In the genomic region with DNA sequence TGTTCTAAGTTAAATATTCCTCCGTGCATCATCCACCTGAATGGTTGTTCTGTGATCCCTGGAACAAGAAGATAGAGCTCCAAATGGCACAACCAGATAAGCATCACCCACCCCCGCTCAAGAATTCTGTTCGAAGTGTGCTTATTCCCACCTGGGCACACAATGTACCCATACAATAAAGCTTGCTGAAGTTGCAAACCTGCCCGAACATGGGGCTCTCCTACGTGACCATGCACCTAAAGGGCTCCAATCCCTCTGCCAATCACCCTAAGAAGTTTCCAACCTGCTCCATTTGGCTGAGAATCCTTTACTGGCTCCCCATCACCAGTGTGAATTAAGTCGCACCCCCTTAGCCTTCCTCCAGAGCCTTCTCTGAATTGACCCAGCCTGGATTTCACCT, we compare ENCODE assay signal across 28 cellular contexts.
"Had no signal": no experiment of that assay in that cellular context is flagged by ENCODE, and none has a peak within 500 bp of the region (broad histone marks: within the 10 kb centered on the region; RNA-seq: fewer than 3 reads in every experiment).

No MANE protein-coding gene starts in this region.

- H3K27ac Mint-ChIP-seq: activated CD4-positive, alpha-beta memory T cell treated with anti-CD3 and anti-CD28 coated beads, Interleukin-2, amount 10 ng/mL, durations not matched to agents 7 days and 5 days; activated CD4-positive, alpha-beta T cell treated with anti-CD3 and anti-CD28 coated beads for 36 hours; activated CD4-positive, alpha-beta T cell treated with anti-CD3 and anti-CD28 coated beads, Interleukin-2, amount 10 ng/mL, durations not matched to agents 24 days and 14 days; activated naive CD4-positive, alpha-beta T cell treated with anti-CD3 and anti-CD28 coated beads, Interleukin-2, amount 10 ng/mL, durations not matched to agents 7 days and 5 days; activated naive CD4-positive, alpha-beta T cell treated with anti-CD3 and anti-CD28 coated beads, Interleukin-2, amount 50 U/mL, for 72 hours; activated naive CD8-positive, alpha-beta T cell treated with anti-CD3 and anti-CD28 coated beads, Interleukin-2, amount 10 ng/mL, durations not matched to agents 7 days and 5 days; activated T-cell treated with anti-CD3 and anti-CD28 coated beads, Interleukin-2, amount 50 U/mL, for 24 hours; activated T-cell treated with anti-CD3 and anti-CD28 coated beads, Interleukin-2, amount 50 U/mL, for 72 hours; T-helper 17 cell; T-helper 2 cell treated with Interferon-gamma antibody and Interleukin-4, amounts not matched to agents 5 μg/mL and 100 μg/mL, for 36 hours had no signal

- H3K9me3 ChIP-seq: ascending aorta, colonic mucosa had no signal

- DNase-seq: activated CD4-positive, alpha-beta memory T cell treated with anti-CD3 and anti-CD28 coated beads, Interleukin-2, amount 10 ng/mL, durations not matched to agents 7 days and 5 days; activated CD4-positive, alpha-beta T cell treated with anti-CD3 and anti-CD28 coated beads for 36 hours; activated CD4-positive, alpha-beta T cell treated with anti-CD3 and anti-CD28 coated beads, Interleukin-2, amount 50 U/mL, for 4 hours; activated CD4-positive, CD25-positive, alpha-beta regulatory T cell; activated CD4-positive, CD25-positive, alpha-beta regulatory T cell treated with anti-CD3 and anti-CD28 coated beads, Interleukin-2, amount 50 U/mL, for 72 hours; activated CD8-positive, alpha-beta memory T cell treated with anti-CD3 and anti-CD28 coated beads, Interleukin-2, amount 50 U/mL, for 48 hours; activated gamma-delta T cell; activated naive CD4-positive, alpha-beta T cell; activated naive CD4-positive, alpha-beta T cell treated with anti-CD3 and anti-CD28 coated beads, Interleukin-2, amount 10 ng/mL, durations not matched to agents 7 days and 5 days; activated naive CD8-positive, alpha-beta T cell treated with anti-CD3 and anti-CD28 coated beads, Interleukin-2, amount 10 ng/mL, durations not matched to agents 7 days and 5 days; activated T-cell treated with anti-CD3 and anti-CD28 coated beads for 4 hours; activated T-cell treated with anti-CD3 and anti-CD28 coated beads, Interleukin-2, amount 50 U/mL, for 24 hours; activated T-cell treated with anti-CD3 and anti-CD28 coated beads, Interleukin-2, amount 50 U/mL, for 72 hours; central memory CD4-positive, alpha-beta T cell; cerebellar nuclear complex; colonic mucosa; effector CD8-positive, alpha-beta T cell; foreskin fibroblast; T-helper 17 cell; T1000 had no signal

- H3K4me1 Mint-ChIP-seq: T-helper 17 cell had no signal

- H3K27me3 ChIP-seq: ascending aorta, breast epithelium, cardiac muscle cell, colonic mucosa had no signal

- H3K27ac ChIP-seq: ascending aorta, breast epithelium, cardiac muscle cell, colonic mucosa, epithelial cell of prostate had no signal

- H3K36me3 Mint-ChIP-seq: activated naive CD4-positive, alpha-beta T cell treated with anti-CD3 and anti-CD28 coated beads, Interleukin-2, amount 10 ng/mL, durations not matched to agents 7 days and 5 days; activated naive CD8-positive, alpha-beta T cell treated with anti-CD3 and anti-CD28 coated beads, Interleukin-2, amount 10 ng/mL, durations not matched to agents 7 days and 5 days; brain had no signal

- H3K27me3 Mint-ChIP-seq: activated CD4-positive, alpha-beta memory T cell treated with anti-CD3 and anti-CD28 coated beads, Interleukin-2, amount 10 ng/mL, durations not matched to agents 7 days and 5 days; activated CD4-positive, alpha-beta T cell treated with anti-CD3 and anti-CD28 coated beads for 36 hours; activated naive CD8-positive, alpha-beta T cell treated with anti-CD3 and anti-CD28 coated beads, Interleukin-2, amount 10 ng/mL, durations not matched to agents 7 days and 5 days; activated T-cell treated with anti-CD3 and anti-CD28 coated beads, Interleukin-2, amount 50 U/mL, for 24 hours had no signal

- H3K4me1 ChIP-seq: ascending aorta, breast epithelium, colonic mucosa had no signal

- H3K9me3 Mint-ChIP-seq: activated CD4-positive, alpha-beta T cell treated with anti-CD3 and anti-CD28 coated beads, Interleukin-2, amount 10 ng/mL, durations not matched to agents 24 days and 14 days had no signal

- H3K4me3 ChIP-seq: ascending aorta, breast epithelium, cardiac muscle cell, colonic mucosa had no signal

- H3K36me3 ChIP-seq: ascending aorta, breast epithelium, cardiac muscle cell, colonic mucosa had no signal

- H3K4me3 Mint-ChIP-seq: activated CD4-positive, alpha-beta memory T cell treated with anti-CD3 and anti-CD28 coated beads, Interleukin-2, amount 10 ng/mL, durations not matched to agents 7 days and 5 days; activated CD4-positive, alpha-beta T cell treated with anti-CD3 and anti-CD28 coated beads for 36 hours; activated CD4-positive, alpha-beta T cell treated with anti-CD3 and anti-CD28 coated beads, Interleukin-2, amount 10 ng/mL, durations not matched to agents 24 days and 14 days; activated naive CD4-positive, alpha-beta T cell treated with anti-CD3 and anti-CD28 coated beads, Interleukin-2, amount 10 ng/mL, durations not matched to agents 7 days and 5 days; activated naive CD8-positive, alpha-beta T cell treated with anti-CD3 and anti-CD28 coated beads, Interleukin-2, amount 10 ng/mL, durations not matched to agents 7 days and 5 days; activated T-cell treated with anti-CD3 and anti-CD28 coated beads, Interleukin-2, amount 50 U/mL, for 24 hours; activated T-cell treated with anti-CD3 and anti-CD28 coated beads, Interleukin-2, amount 50 U/mL, for 72 hours; T-helper 17 cell; T-helper 2 cell treated with Interferon-gamma antibody and Interleukin-4, amounts not matched to agents 5 μg/mL and 100 μg/mL, for 36 hours had no signal
